Comparison of ENCODE assay signal across 29 cellular contexts in genomic region chr2:239574434-239575156, GRCh38.
A peak's percentile ranks its signal among the peaks of the same experiment; 100 is the strongest.
DNase-seq lines count a peak whose midpoint lies in the region; FAIRE-seq and TF ChIP-seq lines count a peak whose summit lies in the region.
"Had no signal": no experiment of that assay in that cellular context is flagged by ENCODE, and none has a peak within 500 bp of the region (broad histone marks: within the 10 kb centered on the region; RNA-seq: fewer than 3 reads in every experiment).

No MANE protein-coding gene starts in this region.

- TF ChIP-seq CTCF in fibroblast of pulmonary artery (IDR thresholded peaks at IDR 0.05; ENCODE audit: low read length, missing control alignments), result no peak
- TF ChIP-seq CTCF in mesothelial cell of epicardium (IDR thresholded peaks at IDR 0.05; ENCODE audit: unreplicated experiment), result no peak
- no peak for TF ChIP-seq CTCF in spleen (IDR thresholded peaks at IDR 0.05 in 8 of 11, conservative IDR thresholded peaks at IDR 0.05 in 3 of 11)

- no peaks in the 10 kb centered on the region for H3K36me3 Mint-ChIP-seq in mesothelial cell of epicardium
- no peaks in the 10 kb centered on the region for H3K36me3 Mint-ChIP-seq in activated CD4-positive, alpha-beta memory T cell treated with anti-CD3 and anti-CD28 coated beads for 36 hours
- H3K36me3 Mint-ChIP-seq: brain had no signal

- CTCF ChIA-PET in activated CD4-positive, alpha-beta memory T cell treated with anti-CD3 and anti-CD28 coated beads for 36 hours (lab: Charles Lee), result interaction anchor here (0.6 kb wide), 1 partner anchor 135 kb away, joined by 4 read pairs; no protein-coding TSS in a partner anchor

- H3K36me3 ChIP-seq in MG63 (no peaks in the 10 kb centered on the region), spleen (no peaks in the 10 kb centered on the region), H7 (replicated peaks; ENCODE audit: control insufficient read depth, insufficient read depth, low read length) (no peaks in the 10 kb centered on the region)
- H3K36me3 ChIP-seq: gastroesophageal sphincter, SJSA1, thyroid gland had no signal

- H3K27me3 ChIP-seq in MG63 (no peaks in the 10 kb centered on the region), spleen (replicated peaks in 1 of 7) (no peaks in the 10 kb centered on the region), H7 (ENCODE audit: control insufficient read depth, insufficient read depth, low read length) (no peaks in the 10 kb centered on the region)
- H3K27me3 ChIP-seq: thyroid gland had no signal

- no peak overlapping the region for H3K27ac ChIP-seq in spleen
- H3K27ac ChIP-seq: gastroesophageal sphincter, SJSA1, thyroid gland had no signal

- H3K9me3 ChIP-seq in MG63 (no peaks in the 10 kb centered on the region), spleen (peaks cover 0 to 5% (median 0%) of the 10 kb centered on the region in 8 donors)
- H3K9me3 ChIP-seq: SJSA1, thyroid gland had no signal

- intact Hi-C loops in spleen (cut with DNase I; ENCODE audit: low total_unique reads), result no loop called here
- intact Hi-C loops in activated CD4-positive, alpha-beta memory T cell treated with anti-CD3 and anti-CD28 coated beads for 36 hours (cut with micrococcal nuclease), result no loop called here

- TF ChIP-seq POLR2A in spleen (IDR thresholded peaks at IDR 0.05) (no peak), GM12891 (IDR thresholded peaks at IDR 0.05; ENCODE audit: low read depth, low read length) (no peak)

- POLR2A ChIA-PET in activated CD4-positive, alpha-beta memory T cell treated with anti-CD3 and anti-CD28 coated beads for 36 hours (lab: Charles Lee), result no interaction called here

- peak; percentile 42 for DNase-seq in MG63
- DNase-seq in fibroblast of pulmonary artery (ENCODE audit: low read depth), result peak; percentile 1
- DNase-seq in mesothelial cell of epicardium (ENCODE audit: low spot score in 2 of 2, unreplicated experiment in 2 of 2), result no peak
- DNase-seq in spleen, result peak; percentile 56
- no peak for DNase-seq in H7
- DNase-seq in activated CD4-positive, alpha-beta memory T cell treated with anti-CD3 and anti-CD28 coated beads for 36 hours, result no peak
- no peak for DNase-seq in GM12891 (ENCODE audit: insufficient read length, low spot score)
- DNase-seq: activated CD4-positive, alpha-beta T cell treated with anti-CD3 and anti-CD28 coated beads for 1 hour; activated CD8-positive, alpha-beta T cell treated with anti-CD3 and anti-CD28 coated beads, Interleukin-2, amount 10 ng/mL, durations not matched to agents 7 days and 5 days; activated T-cell treated with anti-CD3 and anti-CD28 coated beads for 4 hours; CD4-positive, alpha-beta T cell; DMS153; effector CD8-positive, alpha-beta T cell; GDM1; Kasumi-1; mammary epithelial cell; NCI-H187; NCI-H526; occipital lobe; retina; T-helper 17 cell; thyroid gland had no signal

- H3K4me3 ChIP-seq in MG63 (no peak overlapping the region), fibroblast of pulmonary artery (replicated peaks; ENCODE audit: low read depth, low read length) (no peak overlapping the region), spleen (no peak overlapping the region), H7 (ENCODE audit: insufficient read depth, low read depth, low read length) (no peak overlapping the region)
- H3K4me3 ChIP-seq: gastroesophageal sphincter, GM23338, SJSA1, thyroid gland had no signal

- H3K27me3 Mint-ChIP-seq in mesothelial cell of epicardium (ENCODE audit: low read depth), result peaks cover 4% of the 10 kb centered on the region
- H3K27me3 Mint-ChIP-seq in activated CD4-positive, alpha-beta memory T cell treated with anti-CD3 and anti-CD28 coated beads for 36 hours, result peaks cover 3% of the 10 kb centered on the region
- H3K27me3 Mint-ChIP-seq: CD4-positive, alpha-beta T cell had no signal

- H3K27ac Mint-ChIP-seq in mesothelial cell of epicardium, result peak overlapping the region; percentile 82
- no peak overlapping the region for H3K27ac Mint-ChIP-seq in activated CD4-positive, alpha-beta memory T cell treated with anti-CD3 and anti-CD28 coated beads for 36 hours
- H3K27ac Mint-ChIP-seq: activated CD8-positive, alpha-beta T cell treated with anti-CD3 and anti-CD28 coated beads, Interleukin-2, amount 10 ng/mL, durations not matched to agents 7 days and 5 days; CD4-positive, alpha-beta T cell; GM23338; stimulated activated naive CD8-positive, alpha-beta T cell treated with anti-CD3 and anti-CD28 coated beads, Interleukin-15, Interleukin-2, amounts not matched to agents 100 ng/mL and 50 ng/mL, for 24 hours; T-helper 17 cell had no signal

- 72 to 86% (median 83%) methylated on average over 12 to 13 of the region's 13 CpGs for WGBS in spleen, 5 donors

- peaks cover 0 to 12% (median 0%) of the 10 kb centered on the region in 6 donors for H3K4me1 ChIP-seq in spleen
- H3K4me1 ChIP-seq: gastroesophageal sphincter, SJSA1 had no signal

- FAIRE-seq in GM12891 (lab: Jason Lieb, UNC), result no peak
- FAIRE-seq: keratinocyte, RCC 7860 had no signal

- H3K9me3 Mint-ChIP-seq in mesothelial cell of epicardium, result no peaks in the 10 kb centered on the region
- no peaks in the 10 kb centered on the region for H3K9me3 Mint-ChIP-seq in activated CD4-positive, alpha-beta memory T cell treated with anti-CD3 and anti-CD28 coated beads for 36 hours
- H3K9me3 Mint-ChIP-seq: CD4-positive, alpha-beta T cell; stimulated activated naive CD8-positive, alpha-beta T cell treated with anti-CD3 and anti-CD28 coated beads, Interleukin-15, Interleukin-2, amounts not matched to agents 100 ng/mL and 50 ng/mL, for 24 hours had no signal

- peak overlapping the region; percentile 22 for H3K4me3 Mint-ChIP-seq in mesothelial cell of epicardium
- H3K4me3 Mint-ChIP-seq in activated CD4-positive, alpha-beta memory T cell treated with anti-CD3 and anti-CD28 coated beads for 36 hours, result no peak overlapping the region
- H3K4me3 Mint-ChIP-seq: activated CD8-positive, alpha-beta T cell treated with anti-CD3 and anti-CD28 coated beads, Interleukin-2, amount 10 ng/mL, durations not matched to agents 7 days and 5 days; brain; CD4-positive, alpha-beta T cell; GM23338; stimulated activated naive CD8-positive, alpha-beta T cell treated with anti-CD3 and anti-CD28 coated beads, Interleukin-15, Interleukin-2, amounts not matched to agents 100 ng/mL and 50 ng/mL, for 24 hours; T-helper 17 cell had no signal

- peaks cover 23% of the 10 kb centered on the region for H3K4me1 Mint-ChIP-seq in mesothelial cell of epicardium
- H3K4me1 Mint-ChIP-seq in activated CD4-positive, alpha-beta memory T cell treated with anti-CD3 and anti-CD28 coated beads for 36 hours (ENCODE audit: low read depth), result peaks cover 6% of the 10 kb centered on the region
- H3K4me1 Mint-ChIP-seq: GM23338 had no signal

TF ChIP-seq in GM12891, 5 proteins besides CTCF, POLR2A, EP300 and RAD21:
- TF ChIP-seq PAX5 (IDR thresholded peaks at IDR 0.05; ENCODE audit: insufficient read depth, low read length, severe bottlenecking) (no peak), SPI1 (IDR thresholded peaks at IDR 0.05; ENCODE audit: low read depth, low read length) (no peak), TAF1 (IDR thresholded peaks at IDR 0.05; ENCODE audit: low read depth, low read length) (no peak)
TF ChIP-seq in GM12891: peak in this region for 0.

Comparison
In these comparisons a context has a peak if more than half of its experiments do, and no peak if none do; other contexts are left out.
1. DNase-seq: peak in MG63 (single experiment), fibroblast of pulmonary artery (single experiment) and spleen (single experiment); none in mesothelial cell of epicardium (0 of 2), H7 (single experiment), activated CD4-positive, alpha-beta memory T cell treated with anti-CD3 and anti-CD28 coated beads for 36 hours (single experiment) and GM12891 (single experiment).